In genomic region chr5:16225927-16226326, GRCh38 we compare ENCODE assay signal across 4 cellular contexts. TPM values are rescaled to one million over a fixed set of nuclear protein-coding genes. Genes with fewer than 3 reads are reported as not detected.
"Had no signal": no experiment of that assay in that cellular context is flagged by ENCODE, and none has a peak within 500 bp of the region (broad histone marks: within the 10 kb centered on the region; RNA-seq: fewer than 3 reads in every experiment).

No MANE protein-coding gene starts in this region.

- DNase-seq: GDM1, GF-D8 had no signal

- H3K4me3 ChIP-seq: GM12878 had no signal

- ATAC-seq: GM12878 had no signal

RNA-seq across cellular contexts. Expression of gene MARCHF11, which starts 46.3 kb away (rescaled TPM):
- total RNA-seq: G401, GM12878 had no signal
